ENCODE assay signal across 16 cellular contexts in the genomic region with DNA sequence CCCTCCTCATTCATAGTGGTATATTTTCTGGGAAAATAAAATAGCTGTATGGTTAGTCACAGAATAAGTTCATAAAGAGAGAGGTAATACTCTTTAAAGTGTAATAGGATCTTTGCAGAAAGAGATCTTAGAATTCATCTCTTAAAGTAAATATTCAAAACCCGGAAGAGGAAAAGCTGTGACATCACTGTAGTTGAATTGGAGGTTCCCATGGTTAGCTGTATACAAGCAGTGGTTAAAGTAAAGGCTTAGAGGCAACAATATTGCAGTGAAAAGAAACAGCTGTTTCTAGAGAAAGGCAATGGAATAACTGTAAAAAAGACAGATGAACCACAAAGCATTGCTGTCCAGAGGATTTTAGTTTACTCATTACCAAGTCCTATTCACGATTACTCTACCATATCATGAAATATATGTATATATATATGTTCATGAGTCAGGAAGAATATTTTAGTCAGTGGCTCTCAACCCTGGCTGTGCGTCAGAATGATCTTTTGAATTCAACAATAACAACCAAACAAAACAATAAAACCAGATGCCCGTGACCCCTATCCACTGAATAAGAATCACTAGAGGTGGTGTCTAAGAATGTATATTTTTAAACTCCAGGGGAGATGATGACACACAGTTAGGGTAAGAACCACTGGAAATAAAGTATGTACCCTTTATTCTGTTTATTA. TPM values are rescaled to one million over a fixed set of nuclear protein-coding genes. Genes with fewer than 3 reads are reported as not detected.
DNase-seq lines count a peak whose midpoint lies in the region; TF ChIP-seq lines count a peak whose summit lies in the region.
"Had no signal": no experiment of that assay in that cellular context is flagged by ENCODE, and none has a peak within 500 bp of the region (broad histone marks: within the 10 kb centered on the region; RNA-seq: fewer than 3 reads in every experiment).

No MANE protein-coding gene starts in this region.

- H3K9me3 Mint-ChIP-seq in activated T-cell treated with anti-CD3 and anti-CD28 coated beads, Interleukin-2, amount 50 U/mL, for 24 hours: no peaks in the 10 kb centered on the region
- peaks cover 3% of the 10 kb centered on the region for H3K9me3 Mint-ChIP-seq in activated naive CD8-positive, alpha-beta T cell (ENCODE audit: low read depth)

- no peak for TF ChIP-seq POLR2A in stomach (IDR thresholded peaks at IDR 0.05)

- H3K36me3 Mint-ChIP-seq in activated T-cell treated with anti-CD3 and anti-CD28 coated beads, Interleukin-2, amount 50 U/mL, for 24 hours (ENCODE audit: low read depth): peaks cover 53% of the 10 kb centered on the region
- peaks cover 12% of the 10 kb centered on the region for H3K36me3 Mint-ChIP-seq in activated naive CD8-positive, alpha-beta T cell

- H3K4me1 Mint-ChIP-seq in activated T-cell treated with anti-CD3 and anti-CD28 coated beads, Interleukin-2, amount 50 U/mL, for 24 hours (ENCODE audit: low read depth): peaks cover 59% of the 10 kb centered on the region
- H3K4me1 Mint-ChIP-seq in activated naive CD8-positive, alpha-beta T cell (ENCODE audit: low read depth): peaks cover 70% of the 10 kb centered on the region

- H3K27me3 ChIP-seq in stomach (no peaks in the 10 kb centered on the region), tibial artery (no peaks in the 10 kb centered on the region)

- H3K4me1 ChIP-seq in stomach (peaks cover 0 to 37% (median 15%) of the 10 kb centered on the region in 4 donors), tibial artery (peaks cover 0 to 8% (median 2%) of the 10 kb centered on the region in 4 donors)

- TF ChIP-seq CTCF in stomach (IDR thresholded peaks at IDR 0.05) (no peak), tibial artery (IDR thresholded peaks at IDR 0.05) (no peak)

- DNase-seq in activated T-cell treated with anti-CD3 and anti-CD28 coated beads, Interleukin-2, amount 50 U/mL, for 24 hours: no peak
- no peak for DNase-seq in activated T-cell treated with anti-CD3 and anti-CD28 coated beads for 4 hours
- peak; percentile 75 for DNase-seq in glomerular endothelial cell (ENCODE audit: extremely low read depth, low read depth, low spot score)
- DNase-seq in stomach: no peak
- DNase-seq in tibial artery: no peak
- no peak for DNase-seq in UCSD-AML1 (lab: John Stamatoyannopoulos, UW; ENCODE audit: unreplicated experiment)
- DNase-seq in HuH-7.5 (ENCODE audit: low spot score): no peak
- DNase-seq: activated naive CD4-positive, alpha-beta T cell treated with anti-CD3 and anti-CD28 coated beads, Interleukin-2, amount 50 U/mL, for 16 hours; AML-193; H7; NCI-H510A; SHP77; stimulated activated CD4-positive, alpha-beta T cell treated with anti-CD3 and anti-CD28 coated beads, Interleukin-2, amount 100 ng/mL, for 24 hours; stimulated activated naive CD4-positive, alpha-beta T cell treated with Interleukin-2 at 50 U/mL for 16 hours had no signal

- H3K4me3 Mint-ChIP-seq in activated T-cell treated with anti-CD3 and anti-CD28 coated beads, Interleukin-2, amount 50 U/mL, for 24 hours: no peak overlapping the region
- peak overlapping the region; percentile 40 for H3K4me3 Mint-ChIP-seq in activated naive CD8-positive, alpha-beta T cell

- H3K27ac ChIP-seq in stomach (peak overlapping the region in 4 of 5 donors; percentile 14 to 32 (median 22)), tibial artery (no peak overlapping the region)
- H3K27ac ChIP-seq: KMS-11 had no signal

- WGBS in stomach, 5 donors: 45 to 64% (median 60%) methylated on average over 4 of the region's 4 CpGs

- intact Hi-C loops in stomach (cut with DNase I; ENCODE audit: low total_unique reads): no loop called here
- intact Hi-C loops in tibial artery (cut with DNase I; ENCODE audit: low total_unique reads): no loop called here

- no peaks in the 10 kb centered on the region for H3K27me3 Mint-ChIP-seq in activated T-cell treated with anti-CD3 and anti-CD28 coated beads, Interleukin-2, amount 50 U/mL, for 24 hours
- no peaks in the 10 kb centered on the region for H3K27me3 Mint-ChIP-seq in activated naive CD8-positive, alpha-beta T cell

- H3K9me3 ChIP-seq in stomach (no peaks in the 10 kb centered on the region), tibial artery (no peaks in the 10 kb centered on the region)

- H3K27ac Mint-ChIP-seq in activated T-cell treated with anti-CD3 and anti-CD28 coated beads, Interleukin-2, amount 50 U/mL, for 24 hours: peak overlapping the region; percentile 79
- H3K27ac Mint-ChIP-seq in activated naive CD8-positive, alpha-beta T cell: peak overlapping the region; percentile 87

- no peak for TF ChIP-seq EP300 in stomach (IDR thresholded peaks at IDR 0.05)

- H3K4me3 ChIP-seq in stomach: no peak overlapping the region
- no peak overlapping the region for H3K4me3 ChIP-seq in tibial artery

- H3K36me3 ChIP-seq in stomach: peaks cover 5 to 20% (median 15%) of the 10 kb centered on the region in 4 donors
- peaks cover 7 to 13% (median 9%) of the 10 kb centered on the region in 3 donors for H3K36me3 ChIP-seq in tibial artery

RNA-seq across cellular contexts. Expression of gene ERCC6L2, which starts 4.7 kb away (rescaled TPM):
- total RNA-seq in glomerular endothelial cell (42.5 and 43.0 TPM in 2 replicates), stomach (100 to 1,000 TPM in 2 of 5 donors, 10 to 100 TPM in 3; 17.7 to 218 (median 66.2) TPM)
- polyA plus RNA-seq in stomach: 1 to 10 TPM; 3.9 to 6.9 (median 5.4) TPM

Comparison
In these comparisons a context has a peak if more than half of its experiments do, and no peak if none do; other contexts are left out.
1. H3K27ac ChIP-seq: peak in stomach (4 of 5); none in tibial artery (0 of 2).